ENCODE assay signal across 15 cellular contexts in the genomic region with DNA sequence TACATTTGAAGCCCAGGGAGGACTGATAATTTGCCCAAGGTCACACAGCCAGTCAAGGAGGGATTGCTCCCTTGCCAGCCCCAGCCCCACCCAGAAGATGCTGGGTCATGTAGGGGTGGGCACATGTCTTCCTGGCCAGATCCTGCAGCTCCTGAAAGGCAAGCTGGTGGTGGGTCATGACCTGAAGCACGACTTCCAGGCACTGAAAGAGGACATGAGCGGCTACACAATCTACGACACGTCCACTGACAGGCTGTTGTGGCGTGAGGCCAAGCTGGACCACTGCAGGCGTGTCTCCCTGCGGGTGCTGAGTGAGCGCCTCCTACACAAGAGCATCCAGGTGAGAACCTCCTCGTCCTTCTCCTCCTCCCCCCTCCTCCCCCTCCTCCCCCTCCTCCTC. TPM values are rescaled to one million over a fixed set of nuclear protein-coding genes. Genes with fewer than 3 reads are reported as not detected.
DNase-seq lines count a peak whose midpoint lies in the region; ATAC-seq and TF ChIP-seq lines count a peak whose summit lies in the region.
"Had no signal": no experiment of that assay in that cellular context is flagged by ENCODE, and none has a peak within 500 bp of the region (broad histone marks: within the 10 kb centered on the region; RNA-seq: fewer than 3 reads in every experiment).

No MANE protein-coding gene starts in this region.

- H3K4me1 ChIP-seq in CD8-positive, alpha-beta memory T cell (ENCODE audit: insufficient read depth, low read length), result peaks cover 94% of the 10 kb centered on the region
- H3K4me1 ChIP-seq in colonic mucosa (peaks cover 17% of the 10 kb centered on the region), ovary (ENCODE audit: insufficient read depth) (no peaks in the 10 kb centered on the region)

- TF ChIP-seq EP300 in ovary (IDR thresholded peaks at IDR 0.05), result no peak

- no peaks in the 10 kb centered on the region for H3K9me3 ChIP-seq in CD8-positive, alpha-beta memory T cell (ENCODE audit: low read length)
- H3K9me3 ChIP-seq in colonic mucosa, result no peaks in the 10 kb centered on the region
- H3K9me3 ChIP-seq in ovary, result no peaks in the 10 kb centered on the region
- H3K9me3 ChIP-seq: heart left ventricle had no signal

- H3K27ac Mint-ChIP-seq in CD8-positive, alpha-beta memory T cell, result peak overlapping the region in 7 of 8 donors; percentile 60 to 97 (median 80)
- H3K27ac Mint-ChIP-seq: HFFc6 had no signal

- ATAC-seq in sciatic nerve (no peak), HG02610 (IDR thresholded peaks at IDR 0.05; ENCODE audit: unreplicated experiment) (no peak)
- ATAC-seq: heart left ventricle had no signal

- no peaks in the 10 kb centered on the region for H3K27me3 Mint-ChIP-seq in CD8-positive, alpha-beta memory T cell

- peaks cover 6% of the 10 kb centered on the region for H3K36me3 ChIP-seq in CD8-positive, alpha-beta memory T cell (ENCODE audit: insufficient read depth, low read length)
- H3K36me3 ChIP-seq in colonic mucosa, result no peaks in the 10 kb centered on the region
- no peaks in the 10 kb centered on the region for H3K36me3 ChIP-seq in ovary

- peaks cover 72 to 91% (median 79%) of the 10 kb centered on the region in 3 donors for H3K4me1 Mint-ChIP-seq in CD8-positive, alpha-beta memory T cell

- peaks cover 0 to 77% (median 12%) of the 10 kb centered on the region in 3 donors for H3K36me3 Mint-ChIP-seq in CD8-positive, alpha-beta memory T cell
- H3K36me3 Mint-ChIP-seq: brain had no signal

- H3K27ac ChIP-seq in CD8-positive, alpha-beta memory T cell (ENCODE audit: low read depth, low read length), result no peak overlapping the region
- H3K27ac ChIP-seq in colonic mucosa, result no peak overlapping the region
- no peak overlapping the region for H3K27ac ChIP-seq in ovary
- H3K27ac ChIP-seq: heart left ventricle had no signal

- DNase-seq in CD8-positive, alpha-beta memory T cell, result no peak
- DNase-seq in NB4 (ENCODE audit: low read depth), result peak; percentile 9
- peak; percentile 16 for DNase-seq in colonic mucosa
- peak; percentile 61 for DNase-seq in sciatic nerve (ENCODE audit: low spot score)
- DNase-seq in NK-92 (lab: John Stamatoyannopoulos, UW; ENCODE audit: unreplicated experiment), result no peak
- DNase-seq in ovary, result no peak
- DNase-seq: activated effector memory CD4-positive, alpha-beta T cell treated with anti-CD3 and anti-CD28 coated beads, Interleukin-2, amount 50 U/mL, for 16 hours; DMS53; heart left ventricle; HFFc6; NCI-H2029 treated with DMSO at 0.1 percent for 48 hours; NCI-H526 treated with DMSO at 0.1 percent for 48 hours; stimulated activated CD4-positive, alpha-beta T cell treated with anti-CD3 and anti-CD28 coated beads, Interleukin-2, amount 100 ng/mL, for 48 hours had no signal

- POLR2A ChIA-PET in CD8-positive, alpha-beta memory T cell (lab: Charles Lee), result no interaction called here

- H3K4me3 ChIP-seq in CD8-positive, alpha-beta memory T cell (ENCODE audit: low read length), result no peak overlapping the region
- H3K4me3 ChIP-seq in NB4 (ENCODE audit: low read depth, low read length) (no peak overlapping the region), colonic mucosa (no peak overlapping the region), ovary (no peak overlapping the region)
- H3K4me3 ChIP-seq: heart left ventricle had no signal

- H3K9me3 Mint-ChIP-seq in CD8-positive, alpha-beta memory T cell, result no peaks in the 10 kb centered on the region
- H3K9me3 Mint-ChIP-seq: brain, HFFc6 had no signal

- intact Hi-C loops in colonic mucosa (cut with DNase I) (no loop called here), sciatic nerve (cut with DNase I) (no loop called here), ovary (cut with DNase I) (loop anchor here in 1 of 4 donors (10.0 kb wide), 1 partner anchor 183 kb away; no protein-coding TSS in a partner anchor)

- TF ChIP-seq POLR2A in NB4 (IDR thresholded peaks at IDR 0.05; ENCODE audit: extremely low read depth, insufficient read length), result no peak
- TF ChIP-seq POLR2A in ovary (IDR thresholded peaks at IDR 0.05), result no peak

- no peak overlapping the region for H3K9ac ChIP-seq in colonic mucosa (ENCODE audit: low read depth in 2 of 2, low read length in 2 of 2)

- peak overlapping the region in 2 of 7 donors; percentile 2 to 27 for H3K4me3 Mint-ChIP-seq in CD8-positive, alpha-beta memory T cell
- H3K4me3 Mint-ChIP-seq: brain, HFFc6 had no signal

- CTCF ChIA-PET in CD8-positive, alpha-beta memory T cell (lab: Charles Lee), result interaction anchor here (1.3 to 11.6 kb wide), 2 partner anchors 26 to 49 kb away, joined by 3 to 88 read pairs; no protein-coding TSS in a partner anchor

- WGBS in ovary, 3 donors, result 81 to 85% (median 84%) methylated on average over 9 of the region's 9 CpGs

- H3K27me3 ChIP-seq in CD8-positive, alpha-beta memory T cell (ENCODE audit: insufficient read depth, low read length, poor library complexity, severe bottlenecking), result no peaks in the 10 kb centered on the region
- no peaks in the 10 kb centered on the region for H3K27me3 ChIP-seq in colonic mucosa
- no peaks in the 10 kb centered on the region for H3K27me3 ChIP-seq in ovary
- H3K27me3 ChIP-seq: heart left ventricle had no signal

- TF ChIP-seq CTCF in NB4 (IDR thresholded peaks at IDR 0.05; ENCODE audit: low read depth, low read length) (no peak), colonic mucosa (IDR thresholded peaks at IDR 0.05) (no peak), ovary (IDR thresholded peaks at IDR 0.05) (no peak)

RNA-seq across cellular contexts. Expression of a gene that starts 13.2 kb away (rescaled TPM):
- total RNA-seq in CD8-positive, alpha-beta memory T cell, result 10 to 100 TPM; 22.5 to 27.2 TPM
- polyA plus RNA-seq in CD8-positive, alpha-beta memory T cell, result 572 TPM
- 10 to 100 TPM; 43.5 to 60.5 TPM for total RNA-seq in colonic mucosa
- total RNA-seq in sciatic nerve, result 20.2 TPM
- total RNA-seq in ovary, result 10 to 100 TPM in 6 of 7 donors, 1 to 10 TPM in 1; 7.2 to 58.6 (median 19.4) TPM
- polyA plus RNA-seq in ovary, result 10 to 100 TPM in 1 of 2 donors, under 1 TPM in 1; 0.88 to 11.5 TPM

RNA-seq across cellular contexts. Expression of a gene that starts 30.8 kb away (rescaled TPM):
- total RNA-seq in CD8-positive, alpha-beta memory T cell, result 100 to 1,000 TPM; 109 TPM
- 22.8 TPM for polyA plus RNA-seq in CD8-positive, alpha-beta memory T cell
- 10 to 100 TPM; 13.8 to 23.8 TPM for total RNA-seq in colonic mucosa
- total RNA-seq in sciatic nerve, result 10.7 TPM
- total RNA-seq in ovary, result 10 to 100 TPM; 11.3 to 27.1 (median 16.9) TPM
- 1 to 10 TPM; 6.9 to 8.0 TPM for polyA plus RNA-seq in ovary

Comparison
In these comparisons a context has a peak if more than half of its experiments do, and no peak if none do; other contexts are left out.
1. DNase-seq: peak in NB4 (single experiment), colonic mucosa (single experiment) and sciatic nerve (single experiment); none in CD8-positive, alpha-beta memory T cell (0 of 5), NK-92 (single experiment) and ovary (0 of 5).